In genomic region chr9:100505564-100506159, GRCh38 we compare ENCODE assay signal across 8 cellular contexts. TPM values are rescaled to one million over a fixed set of nuclear protein-coding genes. Genes with fewer than 3 reads are reported as not detected.
DNase-seq lines count a peak whose midpoint lies in the region; ATAC-seq, FAIRE-seq and TF ChIP-seq lines count a peak whose summit lies in the region.

No MANE protein-coding gene starts in this region.

- H3K27me3 ChIP-seq in foreskin keratinocyte = no peaks in the 10 kb centered on the region

- no peak overlapping the region for H3K27ac ChIP-seq in foreskin keratinocyte

- no peak for FAIRE-seq in frontal cortex (lab: Jason Lieb, UNC)

- ATAC-seq in GM21717 (IDR thresholded peaks at IDR 0.05; ENCODE audit: unreplicated experiment) (peak; percentile 53), foreskin keratinocyte (peak; percentile 77)

- peak; percentile 2 for DNase-seq in NCI-H146 (lab: John Stamatoyannopoulos, UW)
- no peak for DNase-seq in NCI-H146 treated with DMSO at 0.1 percent for 48 hours (lab: John Stamatoyannopoulos, UW; ENCODE audit: unreplicated experiment)
- peak; percentile 79 for DNase-seq in NCI-H460 (ENCODE audit: extremely low read depth, low read depth)
- peak; percentile 43 for DNase-seq in activated T-cell treated with anti-CD3 and anti-CD28 coated beads for 1 hour (ENCODE audit: low read depth)
- peak; percentile 17 to 47 for DNase-seq in foreskin keratinocyte
- DNase-seq in pulmonary artery endothelial cell (ENCODE audit: low read depth, low spot score) = peak; percentile 26
- DNase-seq in frontal cortex (ENCODE audit: low spot score in 2 of 2) = no peak

- no peaks in the 10 kb centered on the region for H3K4me1 ChIP-seq in foreskin keratinocyte

- TF ChIP-seq CTCF in foreskin keratinocyte (conservative IDR thresholded peaks at IDR 0.05) = peak; percentile 80

RNA-seq across cellular contexts. Expression of gene TMEFF1, which starts 32.7 kb away (rescaled TPM):
- total RNA-seq in NCI-H460 (2014; rRNA removed; shearing (Covaris generic)) = 0.42 and 1.5 TPM in 2 replicates
- polyA plus RNA-seq in NCI-H460 (2014; cell fraction: nucleus; rRNA removed) = 5.5 and 7.5 TPM in 2 replicates
- 0.46 and 0.54 TPM in 2 replicates for total RNA-seq in foreskin keratinocyte
- 0.07 and 0.16 TPM in 2 replicates for polyA plus RNA-seq in foreskin keratinocyte
- total RNA-seq in pulmonary artery endothelial cell = 8.1 and 9.0 TPM in 2 replicates
- 53.0 TPM for total RNA-seq in frontal cortex

Comparison
In these comparisons a context has a peak if more than half of its experiments do, and no peak if none do; other contexts are left out.
1. DNase-seq: peak in NCI-H146 (single experiment), NCI-H460 (single experiment), activated T-cell treated with anti-CD3 and anti-CD28 coated beads for 1 hour (single experiment), foreskin keratinocyte (2 of 2) and pulmonary artery endothelial cell (single experiment); none in NCI-H146 treated with DMSO at 0.1 percent for 48 hours (single experiment) and frontal cortex (0 of 2).